8 cellular contexts compared by ENCODE assay signal in the genomic region with DNA sequence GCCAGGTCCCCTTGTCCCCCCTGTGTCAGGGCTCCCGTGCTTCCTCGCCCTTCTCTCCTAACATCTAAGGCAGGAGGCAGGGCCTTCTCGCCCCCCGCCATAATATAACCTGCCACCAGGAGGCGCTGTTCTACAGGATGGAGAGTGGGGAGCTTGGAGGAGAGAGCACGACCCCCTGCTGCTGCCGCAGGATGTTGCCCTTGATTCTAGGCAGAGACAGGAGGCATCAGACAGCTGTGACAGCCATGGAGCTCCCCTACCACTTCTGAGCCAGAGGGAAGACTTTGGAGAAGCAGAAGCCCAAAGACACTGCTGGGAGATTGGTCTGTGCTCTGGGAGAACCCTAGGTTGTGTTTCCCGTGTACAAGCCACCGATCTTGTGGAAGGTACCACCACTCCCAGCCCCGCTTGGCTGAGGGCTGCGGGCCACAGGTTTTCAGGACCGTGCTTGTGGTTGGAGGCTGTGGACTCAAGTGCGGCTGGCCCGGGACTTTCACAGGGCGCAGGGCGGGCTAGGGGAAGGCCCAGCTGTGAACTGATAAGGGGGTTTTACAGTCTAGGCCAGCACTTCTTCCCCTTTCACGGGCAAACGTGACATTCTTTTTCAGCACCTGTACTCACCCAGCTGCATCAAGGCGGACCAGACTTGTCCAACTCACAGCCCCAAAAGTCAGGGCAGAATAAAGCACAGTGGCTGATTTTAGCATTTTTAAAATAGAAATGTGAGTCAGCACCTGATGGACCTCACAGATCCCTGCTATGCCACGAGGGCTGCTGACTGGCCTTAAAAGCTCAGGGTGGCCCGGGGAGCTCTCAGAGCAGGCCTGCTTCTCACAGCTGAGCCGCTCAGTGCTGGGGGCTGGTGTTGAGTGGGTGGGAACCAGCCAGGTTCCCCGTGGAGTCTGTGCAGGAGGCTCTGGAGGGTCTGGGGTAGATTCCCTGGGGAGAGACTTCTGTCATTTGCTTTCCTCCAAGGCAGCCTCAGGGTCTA. TPM values are rescaled to one million over a fixed set of nuclear protein-coding genes. Genes with fewer than 3 reads are reported as not detected.
DNase-seq lines count a peak whose midpoint lies in the region; ATAC-seq and TF ChIP-seq lines count a peak whose summit lies in the region.

No MANE protein-coding gene starts in this region.

- H3K36me3 ChIP-seq in GM23338 (ENCODE audit: insufficient read depth) = no peaks in the 10 kb centered on the region
- H3K36me3 ChIP-seq in SK-N-MC (ENCODE audit: insufficient read depth, low read length) = no peaks in the 10 kb centered on the region
- no peaks in the 10 kb centered on the region for H3K36me3 ChIP-seq in sigmoid colon

- H3K27me3 ChIP-seq in GM23338 (ENCODE audit: insufficient read depth) = no peaks in the 10 kb centered on the region
- no peaks in the 10 kb centered on the region for H3K27me3 ChIP-seq in sigmoid colon

- H3K4me3 Mint-ChIP-seq in GM23338 = no peak overlapping the region

- no peaks in the 10 kb centered on the region for H3K9me3 Mint-ChIP-seq in GM23338

- no peak overlapping the region for H3K4me2 ChIP-seq in GM23338

- no peaks in the 10 kb centered on the region for H4K20me1 ChIP-seq in GM23338 (replicated peaks; ENCODE audit: insufficient read depth)

- TF ChIP-seq POLR2A in sigmoid colon (IDR thresholded peaks at IDR 0.05) = no peak

- intact Hi-C loops in left cardiac atrium (cut with DNase I) = no loop called here
- intact Hi-C loops in sigmoid colon (cut with DNase I) = no loop called here

- H2AFZ ChIP-seq in GM23338 = peak overlapping the region; percentile 96; the same call in 1 of the 2 replicates

- no peaks in the 10 kb centered on the region for H3K79me2 ChIP-seq in GM23338 (replicated peaks; ENCODE audit: insufficient read depth)

- TF ChIP-seq EP300 in sigmoid colon (IDR thresholded peaks at IDR 0.05) = no peak

- H3K9ac ChIP-seq in SK-N-MC (ENCODE audit: insufficient read length) = no peak overlapping the region

- WGBS in sigmoid colon, 2 donors = 38 to 54% methylated on average over 23 of the region's 23 CpGs

- H3K4me3 ChIP-seq in GM23338 (no peak overlapping the region), SK-N-MC (no peak overlapping the region), sigmoid colon (no peak overlapping the region)

- H3K27me3 Mint-ChIP-seq in GM23338 (ENCODE audit: insufficient read depth, low read depth, poor library complexity) = peaks cover 8% of the 10 kb centered on the region

- no peak overlapping the region for H3K27ac ChIP-seq in GM23338 (ENCODE audit: low read depth)
- no peak overlapping the region for H3K27ac ChIP-seq in SK-N-MC
- no peak overlapping the region for H3K27ac ChIP-seq in sigmoid colon

- H3K27ac Mint-ChIP-seq in GM23338 = no peak overlapping the region

- peak; percentile 97 for ATAC-seq in GM23338
- peak; percentile 47 to 79 for ATAC-seq in left cardiac atrium

- no peaks in the 10 kb centered on the region; the same call in 2 of the 3 replicates for H3K36me3 Mint-ChIP-seq in GM23338 (ENCODE audit: low read depth)

- H3K9me3 ChIP-seq in SK-N-MC (ENCODE audit: low read depth, low read length) (no peaks in the 10 kb centered on the region), sigmoid colon (no peaks in the 10 kb centered on the region)

- peak; percentile 76 for DNase-seq in GM10266 (ENCODE audit: extremely low spot score)
- peak; percentile 97 for DNase-seq in GM23338 (ENCODE audit: low spot score)
- DNase-seq in KG1 (lab: John Stamatoyannopoulos, UW) = peak; percentile 2
- peak; percentile 16 for DNase-seq in SK-N-MC (ENCODE audit: low read depth, low spot score)
- DNase-seq in activated naive CD4-positive, alpha-beta T cell treated with Interleukin-2 at 50 U/mL for 16 hours = peak; percentile 95
- peak; percentile 40 for DNase-seq in left cardiac atrium
- DNase-seq in sigmoid colon = peak; percentile 67
- DNase-seq in cerebellum (ENCODE audit: low spot score) = no peak

- H3K4me1 Mint-ChIP-seq in GM23338 = peaks cover 5% of the 10 kb centered on the region

- no peaks in the 10 kb centered on the region for H3F3A ChIP-seq in GM23338 (replicated peaks; ENCODE audit: low read depth)

- no peaks in the 10 kb centered on the region for H3K9me2 ChIP-seq in GM23338 (ENCODE audit: insufficient read depth)

- H3K4me1 ChIP-seq in GM23338 (ENCODE audit: insufficient read depth) (no peaks in the 10 kb centered on the region), sigmoid colon (no peaks in the 10 kb centered on the region)

- peak; percentile 96 for TF ChIP-seq CTCF in GM10266 (IDR thresholded peaks at IDR 0.05; ENCODE audit: control insufficient read depth, insufficient read depth, low read depth, missing control alignments)
- TF ChIP-seq CTCF in GM23338 (conservative IDR thresholded peaks at IDR 0.05; ENCODE audit: low read depth in 2 of 2) = peak; percentile 94 to 99
- TF ChIP-seq CTCF in sigmoid colon (IDR thresholded peaks at IDR 0.05) = peak in 3 of 4 experiments; percentile 38 to 51 (median 48)

TF ChIP-seq in GM23338, 12 proteins besides CTCF, POLR2A, EP300 and RAD21 (continues in another document):
- TF ChIP-seq STAT1 (IDR thresholded peaks at IDR 0.05; ENCODE audit: unreplicated experiment) (no peak), CREB1 (CRISPR knock-in tag; IDR thresholded peaks at IDR 0.05; ENCODE audit: low read depth) (0 out of 2 replicates have a peak, but pooled peaks have one; percentile 7), EZH2phosphoT487 (IDR thresholded peaks at IDR 0.05; ENCODE audit: unreplicated experiment) (no peak)
- TF ChIP-seq, protein P1, sequence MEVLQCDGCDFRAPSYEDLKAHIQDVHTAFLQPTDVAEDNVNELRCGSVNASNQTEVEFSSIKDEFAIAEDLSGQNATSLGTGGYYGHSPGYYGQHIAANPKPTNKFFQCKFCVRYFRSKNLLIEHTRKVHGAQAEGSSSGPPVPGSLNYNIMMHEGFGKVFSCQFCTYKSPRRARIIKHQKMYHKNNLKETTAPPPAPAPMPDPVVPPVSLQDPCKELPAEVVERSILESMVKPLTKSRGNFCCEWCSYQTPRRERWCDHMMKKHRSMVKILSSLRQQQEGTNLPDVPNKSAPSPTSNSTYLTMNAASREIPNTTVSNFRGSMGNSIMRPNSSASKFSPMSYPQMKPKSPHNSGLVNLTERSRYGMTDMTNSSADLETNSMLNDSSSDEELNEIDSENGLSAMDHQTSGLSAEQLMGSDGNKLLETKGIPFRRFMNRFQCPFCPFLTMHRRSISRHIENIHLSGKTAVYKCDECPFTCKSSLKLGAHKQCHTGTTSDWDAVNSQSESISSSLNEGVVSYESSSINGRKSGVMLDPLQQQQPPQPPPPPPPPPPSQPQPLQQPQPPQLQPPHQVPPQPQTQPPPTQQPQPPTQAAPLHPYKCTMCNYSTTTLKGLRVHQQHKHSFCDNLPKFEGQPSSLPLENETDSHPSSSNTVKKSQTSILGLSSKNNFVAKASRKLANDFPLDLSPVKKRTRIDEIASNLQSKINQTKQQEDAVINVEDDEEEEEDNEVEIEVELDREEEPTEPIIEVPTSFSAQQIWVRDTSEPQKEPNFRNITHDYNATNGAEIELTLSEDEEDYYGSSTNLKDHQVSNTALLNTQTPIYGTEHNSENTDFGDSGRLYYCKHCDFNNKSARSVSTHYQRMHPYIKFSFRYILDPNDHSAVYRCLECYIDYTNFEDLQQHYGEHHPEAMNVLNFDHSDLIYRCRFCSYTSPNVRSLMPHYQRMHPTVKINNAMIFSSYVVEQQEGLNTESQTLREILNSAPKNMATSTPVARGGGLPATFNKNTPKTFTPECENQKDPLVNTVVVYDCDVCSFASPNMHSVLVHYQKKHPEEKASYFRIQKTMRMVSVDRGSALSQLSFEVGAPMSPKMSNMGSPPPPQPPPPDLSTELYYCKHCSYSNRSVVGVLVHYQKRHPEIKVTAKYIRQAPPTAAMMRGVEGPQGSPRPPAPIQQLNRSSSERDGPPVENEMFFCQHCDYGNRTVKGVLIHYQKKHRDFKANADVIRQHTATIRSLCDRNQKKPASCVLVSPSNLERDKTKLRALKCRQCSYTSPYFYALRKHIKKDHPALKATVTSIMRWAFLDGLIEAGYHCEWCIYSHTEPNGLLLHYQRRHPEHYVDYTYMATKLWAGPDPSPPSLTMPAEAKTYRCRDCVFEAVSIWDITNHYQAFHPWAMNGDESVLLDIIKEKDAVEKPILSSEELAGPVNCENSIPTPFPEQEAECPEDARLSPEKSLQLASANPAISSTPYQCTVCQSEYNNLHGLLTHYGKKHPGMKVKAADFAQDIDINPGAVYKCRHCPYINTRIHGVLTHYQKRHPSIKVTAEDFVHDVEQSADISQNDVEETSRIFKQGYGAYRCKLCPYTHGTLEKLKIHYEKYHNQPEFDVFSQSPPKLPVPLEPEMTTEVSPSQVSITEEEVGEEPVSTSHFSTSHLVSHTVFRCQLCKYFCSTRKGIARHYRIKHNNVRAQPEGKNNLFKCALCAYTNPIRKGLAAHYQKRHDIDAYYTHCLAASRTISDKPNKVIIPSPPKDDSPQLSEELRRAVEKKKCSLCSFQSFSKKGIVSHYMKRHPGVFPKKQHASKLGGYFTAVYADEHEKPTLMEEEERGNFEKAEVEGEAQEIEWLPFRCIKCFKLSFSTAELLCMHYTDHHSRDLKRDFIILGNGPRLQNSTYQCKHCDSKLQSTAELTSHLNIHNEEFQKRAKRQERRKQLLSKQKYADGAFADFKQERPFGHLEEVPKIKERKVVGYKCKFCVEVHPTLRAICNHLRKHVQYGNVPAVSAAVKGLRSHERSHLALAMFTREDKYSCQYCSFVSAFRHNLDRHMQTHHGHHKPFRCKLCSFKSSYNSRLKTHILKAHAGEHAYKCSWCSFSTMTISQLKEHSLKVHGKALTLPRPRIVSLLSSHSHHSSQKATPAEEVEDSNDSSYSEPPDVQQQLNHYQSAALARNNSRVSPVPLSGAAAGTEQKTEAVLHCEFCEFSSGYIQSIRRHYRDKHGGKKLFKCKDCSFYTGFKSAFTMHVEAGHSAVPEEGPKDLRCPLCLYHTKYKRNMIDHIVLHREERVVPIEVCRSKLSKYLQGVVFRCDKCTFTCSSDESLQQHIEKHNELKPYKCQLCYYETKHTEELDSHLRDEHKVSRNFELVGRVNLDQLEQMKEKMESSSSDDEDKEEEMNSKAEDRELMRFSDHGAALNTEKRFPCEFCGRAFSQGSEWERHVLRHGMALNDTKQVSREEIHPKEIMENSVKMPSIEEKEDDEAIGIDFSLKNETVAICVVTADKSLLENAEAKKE (CRISPR knock-in tag; IDR thresholded peaks at IDR 0.05) = peak; percentile 79

RNA-seq across cellular contexts. Expression of a gene that starts 2.6 kb away (rescaled TPM):
- total RNA-seq in GM23338 (2014; rRNA removed; shearing (Covaris generic)) = 0.07 TPM in 1 of 2 replicates, not detected in the other
- polyA plus RNA-seq in GM23338 (2016; fragmentation: Nextera tagmentation; extraction: Ambion mirVana) = 0.07 and 0.50 TPM in 2 replicates
- under 1 TPM in 1 of 2 donors, not detected in 1; 0.13 TPM for total RNA-seq in left cardiac atrium
- under 1 TPM in 1 of 4 donors, not detected in 3; 0.33 TPM for total RNA-seq in sigmoid colon
- polyA plus RNA-seq in sigmoid colon = 1 to 10 TPM in 1 of 3 donors, not detected in 2; 7.9 TPM
- total RNA-seq in cerebellum = 0.45 TPM

RNA-seq across cellular contexts. Expression of a gene that starts 53.8 kb away (rescaled TPM):
- not detected in 2 replicates for total RNA-seq in GM23338 (2014; rRNA removed; shearing (Covaris generic))
- polyA plus RNA-seq in GM23338 (2016; fragmentation: Nextera tagmentation; extraction: Ambion mirVana) (not detected in 2 replicates), sigmoid colon (under 1 TPM in 1 of 3 donors, not detected in 2; 0.19 TPM)
- total RNA-seq in left cardiac atrium (not detected), sigmoid colon (not detected), cerebellum (0.09 TPM)
